In genomic region chr13:58134525-58134924, GRCh38 we compare ENCODE assay signal across 9 cellular contexts.
"Had no signal": no experiment of that assay in that cellular context is flagged by ENCODE, and none has a peak within 500 bp of the region (broad histone marks: within the 10 kb centered on the region; RNA-seq: fewer than 3 reads in every experiment).

No MANE protein-coding gene starts in this region.

- H3K27ac Mint-ChIP-seq: HFFc6 had no signal

- H3K4me3 ChIP-seq: GM23248, HAP-1, K562 had no signal

- H2AFZ ChIP-seq: GM23248 had no signal

- H3K27ac ChIP-seq: GM23248 had no signal

- H3K4me1 ChIP-seq: HAP-1 had no signal

- H3K9me3 ChIP-seq: HAP-1 had no signal

- H3K9ac ChIP-seq: GM23248 had no signal

- H3K36me3 ChIP-seq: HAP-1 had no signal

- H3K4me3 Mint-ChIP-seq: HFFc6 had no signal

- DNase-seq: GM23248, GOT3, H7, HFFc6, IMR-90, KG1 had no signal

- ATAC-seq: HCT116, K562 had no signal
